In the genomic region with DNA sequence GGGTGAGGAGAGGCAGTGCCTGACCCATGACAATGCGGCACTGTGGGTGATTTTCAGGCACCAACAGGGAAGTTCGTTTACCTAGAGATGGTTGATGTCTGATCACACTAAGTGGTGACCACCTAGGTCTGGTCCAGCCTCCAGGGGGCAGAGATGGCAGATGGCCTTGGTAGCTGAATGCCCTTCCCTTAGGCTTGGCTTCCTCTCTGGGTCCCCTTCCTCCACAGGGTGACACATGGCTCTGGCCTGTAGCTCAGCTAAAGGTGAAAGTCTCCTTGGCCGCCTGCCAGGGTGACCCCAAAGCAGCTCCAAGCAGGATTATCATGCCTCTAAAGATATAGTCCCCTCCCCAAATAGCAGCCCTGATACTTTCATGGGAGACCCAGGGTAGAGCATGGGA, we compare ENCODE assay signal across 24 cellular contexts. TPM values are rescaled to one million over a fixed set of nuclear protein-coding genes. Genes with fewer than 3 reads are reported as not detected.
DNase-seq lines count a peak whose midpoint lies in the region; ATAC-seq and TF ChIP-seq lines count a peak whose summit lies in the region.
"Had no signal": no experiment of that assay in that cellular context is flagged by ENCODE, and none has a peak within 500 bp of the region (broad histone marks: within the 10 kb centered on the region; RNA-seq: fewer than 3 reads in every experiment).

No MANE protein-coding gene starts in this region.

- H3K27ac Mint-ChIP-seq in Calu3 (ENCODE audit: unreplicated experiment): no peak overlapping the region
- H3K27ac Mint-ChIP-seq: activated CD4-positive, alpha-beta memory T cell treated with anti-CD3 and anti-CD28 coated beads for 36 hours; brain; natural killer cell had no signal

- DNase-seq in Calu3 (peak; percentile 23), HCEC 1CT (peak; percentile 9), WERI-Rb-1 (peak; percentile 27), foreskin keratinocyte (no peak), NCI-H1930 (lab: John Stamatoyannopoulos, UW) (no peak), NCI-H187 treated with DMSO at 0.1 percent for 48 hours (lab: John Stamatoyannopoulos, UW) (no peak), hepatic stellate cell (ENCODE audit: low spot score) (no peak), NCI-H1694 treated with DMSO at 0.1 percent for 48 hours (lab: John Stamatoyannopoulos, UW) (no peak)
- DNase-seq: activated CD4-positive, alpha-beta memory T cell treated with anti-CD3 and anti-CD28 coated beads for 36 hours; activated T-cell treated with anti-CD3 and anti-CD28 coated beads for 4 hours; AML-193; GOT3; heart right ventricle; left ventricle myocardium inferior; midbrain; natural killer cell; NCI-H446; RPMI8226; stimulated activated naive CD8-positive, alpha-beta T cell treated with anti-CD3 and anti-CD28 coated beads, Interleukin-15, amount 100 ng/mL, for 72 hours; T1000 had no signal

- intact Hi-C loops in Calu3 (cut with micrococcal nuclease; ENCODE audit: unreplicated experiment): no loop called here

- H3K4me3 Mint-ChIP-seq in Calu3 (ENCODE audit: low read depth, unreplicated experiment): no peak overlapping the region
- H3K4me3 Mint-ChIP-seq: activated CD4-positive, alpha-beta memory T cell treated with anti-CD3 and anti-CD28 coated beads for 36 hours; brain; natural killer cell; stimulated activated naive CD8-positive, alpha-beta T cell treated with anti-CD3 and anti-CD28 coated beads, Interleukin-15, amount 100 ng/mL, for 72 hours had no signal

- TF ChIP-seq CTCF in Calu3 (IDR thresholded peaks at IDR 0.05; ENCODE audit: unreplicated experiment) (peak; percentile 15), WERI-Rb-1 (IDR thresholded peaks at IDR 0.05; ENCODE audit: low read depth, low read length) (peak; percentile 40; the same call in 1 of the 2 replicates), foreskin keratinocyte (conservative IDR thresholded peaks at IDR 0.05) (peak; percentile 10)

- no peaks in the 10 kb centered on the region for H3K9me3 Mint-ChIP-seq in Calu3 (ENCODE audit: low read depth, unreplicated experiment)
- H3K9me3 Mint-ChIP-seq: activated CD4-positive, alpha-beta memory T cell treated with anti-CD3 and anti-CD28 coated beads for 36 hours; brain; natural killer cell; stimulated activated naive CD8-positive, alpha-beta T cell treated with anti-CD3 and anti-CD28 coated beads, Interleukin-15, amount 100 ng/mL, for 72 hours had no signal

- ATAC-seq in foreskin keratinocyte: no peak
- ATAC-seq: heart right ventricle; natural killer cell; stimulated activated naive CD8-positive, alpha-beta T cell treated with anti-CD3 and anti-CD28 coated beads, Interleukin-15, amount 100 ng/mL, for 72 hours had no signal

- CTCF ChIA-PET in Calu3 (lab: Charles Lee): interaction anchor here (0.7 to 1.4 kb wide), 3 partner anchors 36 to 131 kb away, joined by 3 read pairs; no protein-coding TSS in a partner anchor

- no peaks in the 10 kb centered on the region for H3K4me1 Mint-ChIP-seq in Calu3 (ENCODE audit: low read depth, unreplicated experiment)
- H3K4me1 Mint-ChIP-seq: natural killer cell; stimulated activated naive CD8-positive, alpha-beta T cell treated with anti-CD3 and anti-CD28 coated beads, Interleukin-15, amount 100 ng/mL, for 72 hours had no signal

- H3K9me3 ChIP-seq in WERI-Rb-1 (ENCODE audit: severe bottlenecking): no peaks in the 10 kb centered on the region
- H3K9me3 ChIP-seq: heart right ventricle, left ventricle myocardium inferior, right atrium auricular region, tibial nerve had no signal

- peaks cover 37% of the 10 kb centered on the region for H3K27me3 Mint-ChIP-seq in Calu3 (ENCODE audit: unreplicated experiment)
- H3K27me3 Mint-ChIP-seq: brain had no signal

- H3K36me3 ChIP-seq in WERI-Rb-1: no peaks in the 10 kb centered on the region
- H3K36me3 ChIP-seq: heart right ventricle, left ventricle myocardium inferior, right atrium auricular region, tibial nerve had no signal

- H3K27ac ChIP-seq in WERI-Rb-1 (no peak overlapping the region), foreskin keratinocyte (no peak overlapping the region)
- H3K27ac ChIP-seq: heart right ventricle, left ventricle myocardium inferior, right atrium auricular region, tibial nerve had no signal

- H3K36me3 Mint-ChIP-seq in Calu3 (ENCODE audit: insufficient read depth, unreplicated experiment): no peaks in the 10 kb centered on the region
- H3K36me3 Mint-ChIP-seq: natural killer cell had no signal

- H3K27me3 ChIP-seq in WERI-Rb-1 (ENCODE audit: insufficient read depth, low read depth, severe bottlenecking) (no peaks in the 10 kb centered on the region), foreskin keratinocyte (peaks cover 4% of the 10 kb centered on the region)
- H3K27me3 ChIP-seq: right atrium auricular region had no signal

- H3K4me3 ChIP-seq in WERI-Rb-1 (ENCODE audit: low read depth, low read length): no peak overlapping the region
- H3K4me3 ChIP-seq: heart right ventricle, left ventricle myocardium inferior, right atrium auricular region, tibial nerve had no signal

- H3K4me1 ChIP-seq in foreskin keratinocyte: no peaks in the 10 kb centered on the region
- H3K4me1 ChIP-seq: heart right ventricle, right atrium auricular region, tibial nerve had no signal

- BruUV-seq in Calu3 (replicated peaks; lab: Mats Ljungman, UMichigan): no TSS peak

RNA-seq across cellular contexts. Expression of gene GDAP1L1, which starts 6.4 kb away (rescaled TPM):
- total RNA-seq in Calu3 (2022): not detected in 2 replicates
- not detected in 2 replicates for total RNA-seq in foreskin keratinocyte
- not detected in 2 replicates for polyA plus RNA-seq in foreskin keratinocyte
- total RNA-seq: activated CD4-positive, alpha-beta memory T cell treated with anti-CD3 and anti-CD28 coated beads for 36 hours; natural killer cell; osteocyte; tibial nerve had no signal

RNA-seq across cellular contexts. Expression of gene OSER1, which starts 43.0 kb away (rescaled TPM):
- total RNA-seq in Calu3 (2022): 52.2 and 56.7 TPM in 2 replicates
- total RNA-seq in foreskin keratinocyte: 29.9 and 32.9 TPM in 2 replicates
- 27.6 and 33.1 TPM in 2 replicates for polyA plus RNA-seq in foreskin keratinocyte

RNA-seq across cellular contexts. Expression of gene FITM2, which starts 57.5 kb away (rescaled TPM):
- total RNA-seq in Calu3 (2022) (11.7 and 13.0 TPM in 2 replicates), foreskin keratinocyte (3.4 and 3.6 TPM in 2 replicates)
- polyA plus RNA-seq in foreskin keratinocyte: 2.0 and 2.3 TPM in 2 replicates

Comparison
In these comparisons a context has a peak if more than half of its experiments do, and no peak if none do; other contexts are left out.
1. DNase-seq: peak in Calu3 (single experiment), HCEC 1CT (single experiment) and WERI-Rb-1 (single experiment); none in foreskin keratinocyte (0 of 2), NCI-H1930 (0 of 2), NCI-H187 treated with DMSO at 0.1 percent for 48 hours (single experiment), hepatic stellate cell (single experiment) and NCI-H1694 treated with DMSO at 0.1 percent for 48 hours (single experiment).
2. Peak in every context shown above with its lines, with median percentiles within 50 percentile points of each other: CTCF ChIP-seq.